ENCODE assay signal across 8 cellular contexts in the genomic region with DNA sequence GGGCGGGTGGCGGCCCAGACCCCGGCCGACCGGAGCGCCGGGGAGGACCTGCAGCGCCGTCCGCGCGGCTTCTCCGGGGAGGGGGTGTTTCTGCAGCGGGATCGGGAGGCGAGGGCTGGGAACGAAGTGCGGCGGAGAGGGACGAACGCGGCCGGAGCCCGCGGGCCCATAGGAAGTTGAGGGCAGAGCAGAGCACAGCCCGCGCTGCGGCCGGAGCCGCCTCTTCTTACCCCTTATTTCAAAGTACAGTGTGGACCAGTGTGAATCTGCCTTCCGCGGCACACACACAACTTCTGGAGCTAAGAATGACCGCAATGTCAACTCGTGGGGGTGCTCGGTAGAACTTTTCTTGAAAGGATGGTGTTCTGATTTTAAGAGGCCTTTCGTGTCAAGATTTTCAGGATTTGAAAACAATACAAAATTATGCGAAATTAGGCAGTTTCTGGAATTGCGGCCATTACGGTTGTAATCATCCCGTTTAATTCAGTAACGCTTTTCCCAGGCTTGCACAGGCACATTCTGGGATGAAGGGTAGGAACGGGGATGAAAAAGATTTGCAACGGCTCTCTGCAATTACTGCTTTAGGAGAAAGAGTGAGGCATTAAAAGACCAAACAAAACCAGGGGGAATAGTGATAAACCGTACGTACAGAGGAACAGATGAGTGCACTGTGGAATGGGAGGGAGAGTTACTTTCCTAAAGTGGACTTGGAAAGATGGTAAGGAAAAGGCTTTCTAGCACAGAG. TPM values are rescaled to one million over a fixed set of nuclear protein-coding genes. Genes with fewer than 3 reads are reported as not detected.
DNase-seq lines count a peak whose midpoint lies in the region; ATAC-seq and TF ChIP-seq lines count a peak whose summit lies in the region.

No MANE protein-coding gene starts in this region.

- peak; percentile 34 for ATAC-seq in HG02588 (IDR thresholded peaks at IDR 0.05; ENCODE audit: unreplicated experiment)

- peak overlapping the region; percentile 91 for H3K9ac ChIP-seq in duodenal mucosa (ENCODE audit: low read depth in 1 of 2, low read length in 2 of 2)

- intact Hi-C loops in lower leg skin (cut with DNase I; ENCODE audit: low total_unique reads), result no loop called here

- H3K4me3 ChIP-seq in NB4 (ENCODE audit: low read depth, low read length) (peak overlapping the region; percentile 94), duodenal mucosa (ENCODE audit: low read depth in 1 of 2, low read length in 2 of 2) (peak overlapping the region; percentile 84 to 93), lower leg skin (ENCODE audit: low read depth, poor library complexity, severe bottlenecking) (peak overlapping the region; percentile 48)

- H3K27ac ChIP-seq in duodenal mucosa (ENCODE audit: low read depth, low read length), result peak overlapping the region; percentile 83

- no peaks in the 10 kb centered on the region for H3K27me3 ChIP-seq in duodenal mucosa (ENCODE audit: control insufficient read depth in 1 of 2, insufficient read depth in 2 of 2, low read length in 2 of 2)

- no peaks in the 10 kb centered on the region for H3K9me3 ChIP-seq in duodenal mucosa (ENCODE audit: control insufficient read depth in 1 of 2, low read length in 2 of 2)

- peak; percentile 56 for DNase-seq in SIG-M5 treated with dmso at 0.1 percent for 504 hours (lab: John Stamatoyannopoulos, UW; ENCODE audit: unreplicated experiment)
- no peak for DNase-seq in SIG-M5 (lab: John Stamatoyannopoulos, UW)
- DNase-seq in NB4 (ENCODE audit: low read depth), result peak; percentile 84
- DNase-seq in activated CD4-positive, CD25-positive, alpha-beta regulatory T cell treated with anti-CD3 and anti-CD28 coated beads, Interleukin-2, amount 50 U/mL, for 72 hours, result peak; percentile 67
- DNase-seq in lower leg skin (ENCODE audit: low spot score in 2 of 2), result peak; percentile 51 to 91
- peak; percentile 11 for DNase-seq in stimulated activated CD8-positive, alpha-beta memory T cell treated with anti-CD3 and anti-CD28 coated beads, Interleukin-12 subunit alpha, Interleukin-12 subunit beta, amount 100 ng/mL, for 1 hour (ENCODE audit: low read depth)

- H3K36me3 ChIP-seq in duodenal mucosa (ENCODE audit: control insufficient read depth in 1 of 2, insufficient read depth in 2 of 2, low read length in 2 of 2), result no peaks in the 10 kb centered on the region

- peak; percentile 39 for TF ChIP-seq POLR2A in NB4 (IDR thresholded peaks at IDR 0.05; ENCODE audit: extremely low read depth, insufficient read length)
- no peak for TF ChIP-seq POLR2A in lower leg skin (IDR thresholded peaks at IDR 0.05)

- 0 to 1% methylated on average over 30 to 38 of the region's 45 CpGs for WGBS in lower leg skin, 2 donors

- peaks cover 21 to 37% of the 10 kb centered on the region in 2 donors for H3K4me1 ChIP-seq in duodenal mucosa (ENCODE audit: control insufficient read depth in 1 of 2, insufficient read depth in 2 of 2, low read length in 2 of 2)

- no peak for TF ChIP-seq CTCF in NB4 (IDR thresholded peaks at IDR 0.05; ENCODE audit: low read depth, low read length)
- TF ChIP-seq CTCF in lower leg skin (IDR thresholded peaks at IDR 0.05), result no peak

RNA-seq across cellular contexts. Expression of gene TDRD3, which starts 0.8 kb away (rescaled TPM):
- total RNA-seq in lower leg skin, result 10 to 100 TPM; 12.5 to 21.5 (median 18.2) TPM
